ENCODE assay signal across 20 cellular contexts in the genomic region with DNA sequence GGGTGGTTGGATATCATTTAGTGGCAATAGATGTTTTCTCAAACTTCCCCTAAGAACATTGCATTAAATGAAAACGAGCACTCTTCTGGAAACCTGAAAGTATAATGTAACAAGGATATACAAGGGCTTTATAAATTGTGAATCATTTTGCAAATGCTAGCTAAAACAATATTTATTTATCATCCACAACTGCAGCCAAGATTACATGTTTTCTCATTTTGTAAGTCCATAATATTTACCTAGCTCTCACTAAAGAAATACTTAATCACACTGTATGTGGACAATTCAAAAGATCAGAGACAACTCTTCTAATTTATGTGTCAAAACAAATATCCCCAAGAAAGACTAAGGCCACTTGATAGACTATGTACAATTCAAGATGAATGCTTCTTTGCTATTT.
"Had no signal": no experiment of that assay in that cellular context is flagged by ENCODE, and none has a peak within 500 bp of the region (broad histone marks: within the 10 kb centered on the region; RNA-seq: fewer than 3 reads in every experiment).

No MANE protein-coding gene starts in this region.

- H3K9me3 ChIP-seq: esophagus squamous epithelium, mucosa of descending colon, neutrophil, prostate gland, right atrium auricular region, sigmoid colon, spleen, thoracic aorta, tibial nerve, upper lobe of left lung had no signal

- ATAC-seq: effector memory CD8-positive, alpha-beta T cell; natural killer cell treated with Interleukin-12 subunit alpha and Interleukin-12 subunit beta and Interleukin-15 and Interleukin-18, amount 100 ng/mL, for 72 hours; stimulated activated memory B cell treated with anti-CD40 and anti-IgM and Interleukin-4, amounts not matched to agents 10 μg/mL and 1 μg/mL and 100 μg/mL, for 72 hours; stimulated activated naive CD8-positive, alpha-beta T cell treated with anti-CD3 and anti-CD28 coated beads, Interleukin-15, Interleukin-2, amounts not matched to agents 100 U/mL and 50 U/mL, for 24 hours had no signal

- H3K36me3 ChIP-seq: esophagus squamous epithelium, neutrophil, prostate gland, right atrium auricular region, sigmoid colon, spleen, thoracic aorta, tibial nerve, upper lobe of left lung had no signal

- DNase-seq: cortex of kidney; effector memory CD8-positive, alpha-beta T cell; erythroblast; esophagus squamous epithelium; foreskin melanocyte; kidney; naive B cell; sigmoid colon; spleen; stimulated activated CD4-positive, alpha-beta T cell treated with anti-CD3 and anti-CD28 coated beads, Interleukin-4, amount 100 ng/mL, for 4 hours; stimulated activated naive CD8-positive, alpha-beta T cell treated with anti-CD3 and anti-CD28 coated beads, Interleukin-15, Interleukin-2, amounts not matched to agents 100 U/mL and 50 U/mL, for 24 hours; upper lobe of left lung had no signal

- H3K27ac ChIP-seq: neutrophil, prostate gland, right atrium auricular region, spleen, thoracic aorta, tibial nerve, upper lobe of left lung had no signal

- H3K4me3 ChIP-seq: esophagus squamous epithelium, mucosa of descending colon, prostate gland, right atrium auricular region, sigmoid colon, spleen, thoracic aorta, tibial nerve, upper lobe of left lung had no signal

- H3K27me3 ChIP-seq: esophagus squamous epithelium, neutrophil, right atrium auricular region, sigmoid colon, spleen, tibial nerve, upper lobe of left lung had no signal

- H3K4me1 ChIP-seq: prostate gland, spleen, upper lobe of left lung had no signal
